ENCODE assay signal across 8 cellular contexts in the genomic region with DNA sequence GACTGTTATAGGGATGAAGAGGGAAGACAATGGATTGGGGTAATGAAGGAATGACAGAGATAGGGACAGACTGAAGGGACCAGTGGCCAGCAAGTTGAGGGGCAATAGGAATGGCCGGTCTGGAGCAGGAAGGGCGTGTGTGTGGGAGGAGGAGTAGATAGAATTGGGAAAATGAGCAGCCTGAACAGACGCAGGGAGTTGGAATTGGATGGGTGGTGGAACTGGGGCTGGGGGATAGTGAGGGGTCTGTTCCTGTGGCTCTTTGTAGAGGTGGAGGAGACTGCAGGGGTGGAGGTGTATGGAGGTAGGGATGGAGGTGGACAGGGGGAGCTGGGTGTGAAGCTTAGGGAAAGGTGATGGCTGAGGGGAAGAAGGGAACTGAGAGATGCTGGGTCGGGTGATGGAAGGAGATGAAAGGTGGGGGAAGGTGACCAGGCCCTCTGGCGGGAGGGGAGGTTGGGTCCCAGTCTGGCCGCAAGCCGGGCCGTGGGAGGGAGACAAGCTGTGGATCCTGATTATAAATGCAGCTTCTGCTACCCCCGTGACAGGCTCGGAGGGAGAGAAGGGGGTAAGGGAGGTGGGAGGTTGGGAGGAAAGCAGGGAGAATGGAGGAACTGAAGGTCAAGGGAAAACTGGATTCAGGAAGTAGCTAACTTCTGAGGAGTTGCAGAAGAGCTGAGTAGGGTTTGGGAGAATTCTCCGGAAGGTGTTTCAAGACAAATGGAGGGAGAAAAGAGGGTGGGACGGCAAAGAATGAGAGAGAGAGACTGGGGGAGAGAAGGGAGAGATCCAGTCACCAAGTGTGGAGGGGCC. TPM values are rescaled to one million over a fixed set of nuclear protein-coding genes. Genes with fewer than 3 reads are reported as not detected.
A peak's percentile ranks its signal among the peaks of the same experiment; 100 is the strongest.
DNase-seq lines count a peak whose midpoint lies in the region; ATAC-seq, FAIRE-seq and TF ChIP-seq lines count a peak whose summit lies in the region.

No MANE protein-coding gene starts in this region.

- intact Hi-C loops in endothelial cell of umbilical vein (cut with micrococcal nuclease) = loop anchor here (1.0 to 5.0 kb wide), 3 partner anchors 8 to 153 kb away; a partner anchor contains a TSS

- peak overlapping the region; percentile 60 for H3K9ac ChIP-seq in endothelial cell of umbilical vein (replicated peaks; ENCODE audit: extremely low read depth, insufficient read depth, low read length)
- peak overlapping the region; percentile 71 for H3K9ac ChIP-seq in neuronal stem cell (ENCODE audit: low read depth, low read length, poor library complexity)

- H3K9me3 Mint-ChIP-seq in CD4-positive, CD25-positive, alpha-beta regulatory T cell = peaks cover 0 to 3% (median 0%) of the 10 kb centered on the region in 7 donors

- TSS peak; percentile 88 for BruUV-seq in endothelial cell of umbilical vein (replicated peaks; lab: Mats Ljungman, UMichigan)

- dilution Hi-C loops in endothelial cell of umbilical vein (cut with MboI; ENCODE audit: extremely low pct_ligation_motif_present, low sequenced_read_pairs) = no loop called here

- H2AK5ac ChIP-seq in neuronal stem cell (ENCODE audit: low read depth, low read length) = no peak overlapping the region

- no peaks in the 10 kb centered on the region for H4K20me1 ChIP-seq in endothelial cell of umbilical vein (replicated peaks; ENCODE audit: control insufficient read depth, extremely low read depth, insufficient read depth, low read length)

- no peak for DNase-seq in CD4-positive, CD25-positive, alpha-beta regulatory T cell
- DNase-seq in OCI-M1 (lab: John Stamatoyannopoulos, UW) (peak; percentile 85), endothelial cell of umbilical vein (ENCODE audit: low read depth, low spot score) (no peak), neuronal stem cell (ENCODE audit: low spot score) (no peak), hippocampal formation (lab: John Stamatoyannopoulos, UW) (no peak), NCI-H2171 treated with DMSO at 0.1 percent for 48 hours (lab: John Stamatoyannopoulos, UW) (no peak)

- H4K91ac ChIP-seq in neuronal stem cell (ENCODE audit: low read depth, low read length, poor library complexity) = no peak overlapping the region

- FAIRE-seq in endothelial cell of umbilical vein (lab: Jason Lieb, UNC) = no peak

- H2AFZ ChIP-seq in endothelial cell of umbilical vein (ENCODE audit: low read depth, low read length) (peak overlapping the region; percentile 82), neuronal stem cell (ENCODE audit: low read length) (peak overlapping the region; percentile 81)

- no peak for TF ChIP-seq POLR2A in endothelial cell of umbilical vein (IDR thresholded peaks at IDR 0.05; ENCODE audit: low read depth, low read length)

- peaks cover 10 to 78% (median 51%) of the 10 kb centered on the region in 4 donors for H3K4me1 Mint-ChIP-seq in CD4-positive, CD25-positive, alpha-beta regulatory T cell

- H3K4me2 ChIP-seq in endothelial cell of umbilical vein (ENCODE audit: insufficient read depth, low read length) = peak overlapping the region; percentile 89
- H3K4me2 ChIP-seq in neuronal stem cell (ENCODE audit: insufficient read depth, low read length, poor library complexity, severe bottlenecking) = peak overlapping the region; percentile 67

- H3K79me2 ChIP-seq in endothelial cell of umbilical vein (ENCODE audit: control insufficient read depth, insufficient read depth, low read length) = no peaks in the 10 kb centered on the region

- H3K36me3 Mint-ChIP-seq in CD4-positive, CD25-positive, alpha-beta regulatory T cell = peaks cover 3% of the 10 kb centered on the region

- H3K4me3 Mint-ChIP-seq in CD4-positive, CD25-positive, alpha-beta regulatory T cell = peak overlapping the region; percentile 87 to 98 (median 96)

- no peak overlapping the region for H3K23ac ChIP-seq in neuronal stem cell (ENCODE audit: low read depth, low read length, poor library complexity)

- WGBS in neuronal stem cell (ENCODE audit: extremely low coverage in 2 of 2, insufficient read length in 2 of 2, insufficient replicate concordance in 1 of 2), 2 donors = no CpG with 5 or more reads among the region's 12 CpGs

- peak overlapping the region; percentile 19 for H4K8ac ChIP-seq in neuronal stem cell (ENCODE audit: low read depth, low read length)

- peaks cover 59% of the 10 kb centered on the region for H3K4me1 ChIP-seq in CD4-positive, CD25-positive, alpha-beta regulatory T cell (ENCODE audit: control insufficient read depth, insufficient read depth, low read length, poor library complexity, severe bottlenecking)
- H3K4me1 ChIP-seq in endothelial cell of umbilical vein (ENCODE audit: control insufficient read depth, extremely low read depth, insufficient read depth, low read length) (peaks cover 20% of the 10 kb centered on the region), neuronal stem cell (ENCODE audit: control insufficient read depth in 2 of 2, insufficient read depth in 1 of 2, low read depth in 1 of 2, low read length in 2 of 2) (peaks cover 33 to 48% of the 10 kb centered on the region in 2 donors)

- CTCF ChIA-PET in endothelial cell of umbilical vein (lab: Charles Lee) = interaction anchor here (0.5 to 2.5 kb wide), 12 partner anchors 9 to 729 kb away, joined by 3 to 15 read pairs (median 4); a partner anchor contains a TSS

- H3K36me3 ChIP-seq in CD4-positive, CD25-positive, alpha-beta regulatory T cell (ENCODE audit: control insufficient read depth, insufficient read depth, low read length) = no peaks in the 10 kb centered on the region
- H3K36me3 ChIP-seq in endothelial cell of umbilical vein (ENCODE audit: control insufficient read depth in 2 of 2, extremely low read depth in 1 of 2, insufficient read depth in 2 of 2, low read length in 2 of 2) = no peaks in the 10 kb centered on the region
- peaks cover 17 to 29% of the 10 kb centered on the region in 2 donors for H3K36me3 ChIP-seq in neuronal stem cell (replicated peaks in 1 of 2; ENCODE audit: control insufficient read depth in 2 of 2, insufficient read depth in 2 of 2, low read length in 2 of 2)

- POLR2A ChIA-PET in endothelial cell of umbilical vein (lab: Charles Lee) = no interaction called here

- TF ChIP-seq CTCF in endothelial cell of umbilical vein (IDR thresholded peaks at IDR 0.05; ENCODE audit: extremely low read depth in 1 of 2, insufficient read depth in 1 of 2, low read depth in 1 of 2, low read length in 2 of 2) = no peak

- no peaks in the 10 kb centered on the region for H3K9me3 ChIP-seq in CD4-positive, CD25-positive, alpha-beta regulatory T cell (ENCODE audit: control insufficient read depth in 2 of 2, low read length in 2 of 2)
- H3K9me3 ChIP-seq in endothelial cell of umbilical vein (replicated peaks; ENCODE audit: control insufficient read depth, insufficient read depth, low read length) (no peaks in the 10 kb centered on the region), neuronal stem cell (replicated peaks in 1 of 2; ENCODE audit: control insufficient read depth in 2 of 2, insufficient read depth in 1 of 2, low read depth in 1 of 2, low read length in 2 of 2) (no peaks in the 10 kb centered on the region)

- peak overlapping the region; percentile 95 to 100 (median 96) for H3K27ac Mint-ChIP-seq in CD4-positive, CD25-positive, alpha-beta regulatory T cell

- H3K18ac ChIP-seq in neuronal stem cell (ENCODE audit: low read length) = peak overlapping the region; percentile 15

- no peak overlapping the region for H3K14ac ChIP-seq in neuronal stem cell (ENCODE audit: low read length)

- H2BK5ac ChIP-seq in neuronal stem cell (ENCODE audit: low read length) = peak overlapping the region; percentile 46

- H3K79me1 ChIP-seq in neuronal stem cell (ENCODE audit: low read depth, low read length) = peaks cover 12% of the 10 kb centered on the region

- H2BK15ac ChIP-seq in neuronal stem cell (ENCODE audit: low read length) = no peak overlapping the region

- no peaks in the 10 kb centered on the region for H3K9me1 ChIP-seq in endothelial cell of umbilical vein (replicated peaks; ENCODE audit: control insufficient read depth, extremely low read depth, insufficient read depth, low read length)

- no peak for ATAC-seq in CD4-positive, CD25-positive, alpha-beta regulatory T cell (ENCODE audit: low read depth in 2 of 2)
- ATAC-seq in GM21619 (IDR thresholded peaks at IDR 0.05; ENCODE audit: unreplicated experiment) = no peak
- ATAC-seq in HG03460 (IDR thresholded peaks at IDR 0.05; ENCODE audit: unreplicated experiment) = no peak

- peaks cover 16% of the 10 kb centered on the region for H3K27me3 Mint-ChIP-seq in CD4-positive, CD25-positive, alpha-beta regulatory T cell

- peak overlapping the region; percentile 81 for H3K4me3 ChIP-seq in CD4-positive, CD25-positive, alpha-beta regulatory T cell (ENCODE audit: low read depth, low read length)
- H3K4me3 ChIP-seq in endothelial cell of umbilical vein (replicated peaks in 1 of 3; ENCODE audit: insufficient read depth in 1 of 3, low read depth in 1 of 3, low read length in 3 of 3) = peak overlapping the region; percentile 54 to 70 (median 69)
- H3K4me3 ChIP-seq in neuronal stem cell (ENCODE audit: low read length in 2 of 2) = peak overlapping the region; percentile 59 to 73

- no peak overlapping the region for H2BK12ac ChIP-seq in neuronal stem cell (ENCODE audit: low read length)

- H3K4ac ChIP-seq in neuronal stem cell (ENCODE audit: low read length) = no peak overlapping the region

- no peaks in the 10 kb centered on the region for H3K27me3 ChIP-seq in CD4-positive, CD25-positive, alpha-beta regulatory T cell (ENCODE audit: control insufficient read depth, insufficient read depth, low read length)
- H3K27me3 ChIP-seq in endothelial cell of umbilical vein (ENCODE audit: control insufficient read depth in 2 of 2, insufficient read depth in 2 of 2, low read length in 2 of 2) (peaks cover 16% of the 10 kb centered on the region in 2 experiments), neuronal stem cell (ENCODE audit: control insufficient read depth in 3 of 3, insufficient read depth in 3 of 3, low read depth in 1 of 3, low read length in 3 of 3) (no peaks in the 10 kb centered on the region)

- H2BK120ac ChIP-seq in neuronal stem cell (ENCODE audit: low read depth, low read length) = no peak overlapping the region

- H3K27ac ChIP-seq in CD4-positive, CD25-positive, alpha-beta regulatory T cell (ENCODE audit: insufficient read depth, low read length, poor library complexity, severe bottlenecking) = peak overlapping the region; percentile 90
- peak overlapping the region; percentile 56 for H3K27ac ChIP-seq in endothelial cell of umbilical vein (ENCODE audit: insufficient read depth, low read depth, low read length)
- H3K27ac ChIP-seq in neuronal stem cell (replicated peaks; ENCODE audit: low read length) = peak overlapping the region; percentile 85

RNA-seq across cellular contexts. Expression of a gene that starts 5.2 kb away (rescaled TPM):
- 81.4 TPM for total RNA-seq in CD4-positive, CD25-positive, alpha-beta regulatory T cell
- under 1 TPM; 0.48 to 0.82 (median 0.63) TPM for polyA plus RNA-seq in CD4-positive, CD25-positive, alpha-beta regulatory T cell
- total RNA-seq in endothelial cell of umbilical vein = 14.3 and 15.1 TPM in 2 replicates
- 7.3 and 7.9 TPM in 2 replicates for polyA plus RNA-seq in endothelial cell of umbilical vein
- 3.2 and 3.9 TPM in 2 replicates for polyA plus RNA-seq in endothelial cell of umbilical vein (2011; cell fraction: cytosol; rRNA removed)
- 36.2 and 44.4 TPM in 2 replicates for polyA plus RNA-seq in endothelial cell of umbilical vein (2011; cell fraction: nucleus; rRNA removed)
- polyA plus RNA-seq in endothelial cell of umbilical vein (2012) = 6.4 and 10.8 TPM in 2 replicates
- polyA minus RNA-seq in endothelial cell of umbilical vein = 6.2 and 9.3 TPM in 2 replicates
- polyA minus RNA-seq in endothelial cell of umbilical vein (2011; cell fraction: cytosol; rRNA and poly(A)+ RNA removed) = 0.31 TPM
- polyA minus RNA-seq in endothelial cell of umbilical vein (2011; cell fraction: nucleus; rRNA and poly(A)+ RNA removed) = 11.4 and 14.9 TPM in 2 replicates
- 57.5 TPM for polyA plus RNA-seq in neuronal stem cell (2013, experiment 1 of 2)
- 54.1 TPM for polyA plus RNA-seq in neuronal stem cell (2013, experiment 2 of 2)

RNA-seq across cellular contexts. Expression of a gene that starts 7.2 kb away (rescaled TPM):
- total RNA-seq in CD4-positive, CD25-positive, alpha-beta regulatory T cell = 202 TPM
- polyA plus RNA-seq in CD4-positive, CD25-positive, alpha-beta regulatory T cell = 100 to 1,000 TPM; 435 to 529 (median 489) TPM
- 133 TPM in 2 replicates for total RNA-seq in endothelial cell of umbilical vein
- polyA plus RNA-seq in endothelial cell of umbilical vein = 202 and 241 TPM in 2 replicates
- 189 and 191 TPM in 2 replicates for polyA plus RNA-seq in endothelial cell of umbilical vein (2011; cell fraction: cytosol; rRNA removed)
- polyA plus RNA-seq in endothelial cell of umbilical vein (2011; cell fraction: nucleus; rRNA removed) = 92.8 and 109 TPM in 2 replicates
- polyA plus RNA-seq in endothelial cell of umbilical vein (2012) = 123 and 151 TPM in 2 replicates
- polyA minus RNA-seq in endothelial cell of umbilical vein = 90.1 and 102 TPM in 2 replicates
- polyA minus RNA-seq in endothelial cell of umbilical vein (2011; cell fraction: cytosol; rRNA and poly(A)+ RNA removed) = 143 TPM
- 21.5 and 24.2 TPM in 2 replicates for polyA minus RNA-seq in endothelial cell of umbilical vein (2011; cell fraction: nucleus; rRNA and poly(A)+ RNA removed)
- polyA plus RNA-seq in neuronal stem cell (2013, experiment 1 of 2) = 434 TPM
- 420 TPM for polyA plus RNA-seq in neuronal stem cell (2013, experiment 2 of 2)

RNA-seq across cellular contexts. Expression of a gene that starts 14.2 kb away (rescaled TPM):
- total RNA-seq in CD4-positive, CD25-positive, alpha-beta regulatory T cell = 403 TPM
- polyA plus RNA-seq in CD4-positive, CD25-positive, alpha-beta regulatory T cell = 10 to 100 TPM; 41.5 to 72.2 (median 64.1) TPM
- 28.8 and 32.5 TPM in 2 replicates for total RNA-seq in endothelial cell of umbilical vein
- polyA plus RNA-seq in endothelial cell of umbilical vein = 53.1 and 62.6 TPM in 2 replicates
- polyA plus RNA-seq in endothelial cell of umbilical vein (2011; cell fraction: cytosol; rRNA removed) = 23.9 and 25.2 TPM in 2 replicates
- polyA plus RNA-seq in endothelial cell of umbilical vein (2011; cell fraction: nucleus; rRNA removed) = 186 and 227 TPM in 2 replicates
- polyA plus RNA-seq in endothelial cell of umbilical vein (2012) = 22.8 and 26.1 TPM in 2 replicates
- 22.3 and 26.8 TPM in 2 replicates for polyA minus RNA-seq in endothelial cell of umbilical vein
- polyA minus RNA-seq in endothelial cell of umbilical vein (2011; cell fraction: cytosol; rRNA and poly(A)+ RNA removed) = 8.6 TPM
- polyA minus RNA-seq in endothelial cell of umbilical vein (2011; cell fraction: nucleus; rRNA and poly(A)+ RNA removed) = 16.2 and 19.6 TPM in 2 replicates
- polyA plus RNA-seq in neuronal stem cell (2013, experiment 1 of 2) = 69.5 TPM
- polyA plus RNA-seq in neuronal stem cell (2013, experiment 2 of 2) = 68.8 TPM

RNA-seq across cellular contexts. Expression of a gene that starts 29.3 kb away (rescaled TPM):
- 8.6 TPM for total RNA-seq in CD4-positive, CD25-positive, alpha-beta regulatory T cell
- polyA plus RNA-seq in CD4-positive, CD25-positive, alpha-beta regulatory T cell = 10 to 100 TPM in 1 of 4 donors, 1 to 10 TPM in 3; 4.5 to 11.7 (median 6.8) TPM
- 8.0 and 8.7 TPM in 2 replicates for total RNA-seq in endothelial cell of umbilical vein
- 4.7 and 4.9 TPM in 2 replicates for polyA plus RNA-seq in endothelial cell of umbilical vein
- 3.5 and 3.7 TPM in 2 replicates for polyA plus RNA-seq in endothelial cell of umbilical vein (2011; cell fraction: cytosol; rRNA removed)
- polyA plus RNA-seq in endothelial cell of umbilical vein (2011; cell fraction: nucleus; rRNA removed) = 7.2 and 7.5 TPM in 2 replicates
- polyA plus RNA-seq in endothelial cell of umbilical vein (2012) = 6.0 and 7.5 TPM in 2 replicates
- polyA minus RNA-seq in endothelial cell of umbilical vein = 8.0 and 9.0 TPM in 2 replicates
- 11.2 TPM for polyA minus RNA-seq in endothelial cell of umbilical vein (2011; cell fraction: cytosol; rRNA and poly(A)+ RNA removed)
- polyA minus RNA-seq in endothelial cell of umbilical vein (2011; cell fraction: nucleus; rRNA and poly(A)+ RNA removed) = 2.1 and 3.5 TPM in 2 replicates
- 7.6 TPM for polyA plus RNA-seq in neuronal stem cell (2013, experiment 1 of 2)
- 7.2 TPM for polyA plus RNA-seq in neuronal stem cell (2013, experiment 2 of 2)

RNA-seq across cellular contexts. Expression of a gene that starts 33.4 kb away (rescaled TPM):
- 8.7 TPM for total RNA-seq in CD4-positive, CD25-positive, alpha-beta regulatory T cell
- polyA plus RNA-seq in CD4-positive, CD25-positive, alpha-beta regulatory T cell = 1 to 10 TPM in 3 of 4 donors, under 1 TPM in 1; 0.41 to 3.9 (median 1.3) TPM
- 63.4 and 65.9 TPM in 2 replicates for total RNA-seq in endothelial cell of umbilical vein
- polyA plus RNA-seq in endothelial cell of umbilical vein = 38.5 and 39.3 TPM in 2 replicates
- polyA plus RNA-seq in endothelial cell of umbilical vein (2011; cell fraction: cytosol; rRNA removed) = 46.2 and 46.6 TPM in 2 replicates
- 63.0 and 83.1 TPM in 2 replicates for polyA plus RNA-seq in endothelial cell of umbilical vein (2011; cell fraction: nucleus; rRNA removed)
- 15.2 and 30.1 TPM in 2 replicates for polyA plus RNA-seq in endothelial cell of umbilical vein (2012)
- 40.6 and 41.9 TPM in 2 replicates for polyA minus RNA-seq in endothelial cell of umbilical vein
- polyA minus RNA-seq in endothelial cell of umbilical vein (2011; cell fraction: cytosol; rRNA and poly(A)+ RNA removed) = 33.3 TPM
- polyA minus RNA-seq in endothelial cell of umbilical vein (2011; cell fraction: nucleus; rRNA and poly(A)+ RNA removed) = 36.4 and 42.0 TPM in 2 replicates
- 84.1 TPM for polyA plus RNA-seq in neuronal stem cell (2013, experiment 1 of 2)
- 83.4 TPM for polyA plus RNA-seq in neuronal stem cell (2013, experiment 2 of 2)

Comparison
In these comparisons a context has a peak if more than half of its experiments do, and no peak if none do; other contexts are left out.
1. RNA of a gene that starts 14.2 kb away (total RNA-seq): 403 TPM in CD4-positive, CD25-positive, alpha-beta regulatory T cell (single experiment); 28.8 to 32.5 TPM in endothelial cell of umbilical vein; every median in the first group is over 10 times any median in the second.
2. Peak in every context shown above with its lines, with median percentiles within 50 percentile points of each other: H3K27ac ChIP-seq and H3K4me3 ChIP-seq.